24 cellular contexts compared by ENCODE assay signal in the genomic region with DNA sequence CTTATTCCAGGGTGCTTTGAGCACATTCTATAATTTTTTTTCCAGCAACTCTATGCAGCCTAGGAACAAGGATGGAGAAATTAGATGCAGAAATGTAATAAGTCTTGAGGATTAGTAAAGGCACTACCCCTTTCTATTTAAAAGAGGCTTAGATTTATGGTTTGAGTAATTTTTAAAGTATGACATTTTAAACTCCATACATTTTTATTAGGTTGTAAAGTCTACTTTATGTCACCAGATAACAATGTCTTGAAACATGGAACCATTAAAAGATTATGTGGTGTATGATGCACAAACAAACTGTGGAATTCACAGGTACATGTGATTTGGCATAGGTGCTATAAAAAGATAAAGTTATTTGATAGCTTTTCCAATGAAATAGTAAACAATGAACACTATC.
"Had no signal": no experiment of that assay in that cellular context is flagged by ENCODE, and none has a peak within 500 bp of the region (broad histone marks: within the 10 kb centered on the region; RNA-seq: fewer than 3 reads in every experiment).

No MANE protein-coding gene starts in this region.

- H3K4me3 Mint-ChIP-seq: naive B cell; nephron progenitor cell; stimulated activated naive B cell treated with anti-CD40 and anti-IgM and Interleukin-4, amounts not matched to agents 10 μg/mL and 1 μg/mL and 100 μg/mL, for 72 hours; stimulated activated naive CD8-positive, alpha-beta T cell treated with anti-CD3 and anti-CD28 coated beads, Interleukin-15, amount 100 ng/mL, for 72 hours had no signal

- FAIRE-seq: frontal cortex, islet of Langerhans had no signal

- H3K4me3 ChIP-seq: dorsolateral prefrontal cortex, heart left ventricle, left lung, lung, psoas muscle, testis, tibial nerve, upper lobe of right lung, vagina had no signal

- DNase-seq: cortex of kidney; dorsolateral prefrontal cortex; effector CD8-positive, alpha-beta T cell; heart left ventricle; hypothalamus; left lung; mesenchymal stem cell; midbrain; naive B cell; nephron progenitor cell; psoas muscle; retina; stimulated activated CD4-positive, alpha-beta T cell treated with anti-CD3 and anti-CD28 coated beads, Interleukin-2, amount 100 ng/mL, for 24 hours; stimulated activated CD4-positive, alpha-beta T cell treated with anti-CD3 and anti-CD28 coated beads, Interleukin-4, amount 100 ng/mL, for 4 hours; stimulated activated naive B cell treated with anti-CD40 and anti-IgM and Interleukin-4, amounts not matched to agents 10 μg/mL and 1 μg/mL and 100 μg/mL, for 72 hours; stimulated activated naive CD8-positive, alpha-beta T cell treated with anti-CD3 and anti-CD28 coated beads, Interleukin-15, amount 100 ng/mL, for 72 hours; testis; upper lobe of right lung had no signal

- H3K4me1 Mint-ChIP-seq: nephron progenitor cell; stimulated activated naive CD8-positive, alpha-beta T cell treated with anti-CD3 and anti-CD28 coated beads, Interleukin-15, amount 100 ng/mL, for 72 hours had no signal

- H3K27me3 Mint-ChIP-seq: naive B cell; stimulated activated naive B cell treated with anti-CD40 and anti-IgM and Interleukin-4, amounts not matched to agents 10 μg/mL and 1 μg/mL and 100 μg/mL, for 72 hours; stimulated activated naive CD8-positive, alpha-beta T cell treated with anti-CD3 and anti-CD28 coated beads, Interleukin-15, amount 100 ng/mL, for 72 hours had no signal

- ATAC-seq: heart left ventricle, left lung, psoas muscle, sciatic nerve, upper lobe of right lung had no signal

- H3K27ac Mint-ChIP-seq: naive B cell; nephron progenitor cell; stimulated activated naive CD8-positive, alpha-beta T cell treated with anti-CD3 and anti-CD28 coated beads, Interleukin-15, amount 100 ng/mL, for 72 hours had no signal

- H3K36me3 Mint-ChIP-seq: naive B cell had no signal
